Comparison of ENCODE assay signal across 19 cellular contexts in the genomic region with DNA sequence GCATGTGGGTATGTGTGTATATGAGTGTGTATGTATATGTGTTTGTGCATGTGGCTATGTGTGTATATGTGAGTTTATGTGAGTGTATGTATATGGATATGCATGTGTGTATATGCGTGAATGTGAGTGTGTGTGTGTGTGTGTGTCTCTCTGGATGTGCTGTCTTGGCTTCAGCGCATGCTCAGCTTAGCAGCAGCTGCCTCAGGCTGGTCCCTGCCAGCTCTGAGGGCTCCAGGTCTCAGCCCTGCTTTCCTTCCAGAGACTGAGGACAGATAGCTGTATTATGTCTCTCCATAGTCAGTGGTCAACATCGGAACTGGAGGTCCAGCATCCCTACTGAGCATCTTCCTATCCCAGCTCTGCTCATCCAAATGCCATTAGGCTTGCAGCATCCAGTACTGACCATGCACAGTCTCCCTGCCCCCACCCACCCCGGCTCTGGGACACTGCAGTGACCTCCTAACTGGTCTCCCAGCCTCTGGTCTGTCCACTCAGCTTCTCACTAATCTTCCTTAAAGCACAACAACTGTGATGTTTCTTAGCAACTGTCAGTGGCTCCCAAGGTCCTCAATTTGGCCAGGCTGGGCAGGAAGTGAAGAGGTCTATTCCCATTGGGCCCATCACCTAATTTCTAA. TPM values are rescaled to one million over a fixed set of nuclear protein-coding genes. Genes with fewer than 3 reads are reported as not detected.
"Had no signal": no experiment of that assay in that cellular context is flagged by ENCODE, and none has a peak within 500 bp of the region (broad histone marks: within the 10 kb centered on the region; RNA-seq: fewer than 3 reads in every experiment).

No MANE protein-coding gene starts in this region.

- H3K36me3 Mint-ChIP-seq: stimulated activated effector memory CD8-positive, alpha-beta T cell treated with anti-CD3 and anti-CD28 coated beads, Interleukin-12 subunit alpha, Interleukin-12 subunit beta, amount 100 ng/mL, for 72 hours had no signal

- ATAC-seq: activated CD8-positive, alpha-beta T cell treated with anti-CD3 and anti-CD28 coated beads, Interleukin-2, amount 10 ng/mL, durations not matched to agents 7 days and 5 days; psoas muscle; sciatic nerve; stimulated activated effector memory CD8-positive, alpha-beta T cell treated with anti-CD3 and anti-CD28 coated beads, Interleukin-12 subunit alpha, Interleukin-12 subunit beta, amount 100 ng/mL, for 72 hours had no signal

- H3K27ac ChIP-seq: ascending aorta, breast epithelium, psoas muscle, transverse colon, vagina had no signal

- H3K4me3 ChIP-seq: ascending aorta, breast epithelium, psoas muscle, transverse colon, vagina had no signal

- H3K4me1 Mint-ChIP-seq: activated CD4-positive, alpha-beta T cell treated with anti-CD3 and anti-CD28 coated beads, Interleukin-2, amount 10 ng/mL, durations not matched to agents 24 days and 14 days had no signal

- H3K9me3 Mint-ChIP-seq: stimulated activated effector memory CD8-positive, alpha-beta T cell treated with anti-CD3 and anti-CD28 coated beads, Interleukin-12 subunit alpha, Interleukin-12 subunit beta, amount 100 ng/mL, for 72 hours had no signal

- H3K4me3 Mint-ChIP-seq: activated CD4-positive, alpha-beta T cell treated with anti-CD3 and anti-CD28 coated beads, Interleukin-2, amount 10 ng/mL, durations not matched to agents 24 days and 14 days; activated CD8-positive, alpha-beta T cell treated with anti-CD3 and anti-CD28 coated beads, Interleukin-2, amount 10 ng/mL, durations not matched to agents 7 days and 5 days; nephron; stimulated activated effector memory CD8-positive, alpha-beta T cell treated with anti-CD3 and anti-CD28 coated beads, Interleukin-12 subunit alpha, Interleukin-12 subunit beta, amount 100 ng/mL, for 72 hours had no signal

- H3K27me3 ChIP-seq: ascending aorta, breast epithelium, transverse colon, vagina had no signal

- H3K27ac Mint-ChIP-seq: activated CD4-positive, alpha-beta T cell treated with anti-CD3 and anti-CD28 coated beads, Interleukin-2, amount 10 ng/mL, durations not matched to agents 24 days and 14 days; activated CD8-positive, alpha-beta T cell treated with anti-CD3 and anti-CD28 coated beads, Interleukin-2, amount 10 ng/mL, durations not matched to agents 7 days and 5 days; nephron; stimulated activated effector memory CD8-positive, alpha-beta T cell treated with anti-CD3 and anti-CD28 coated beads, Interleukin-12 subunit alpha, Interleukin-12 subunit beta, amount 100 ng/mL, for 72 hours had no signal

- H3K9me3 ChIP-seq: ascending aorta, breast epithelium, psoas muscle, transverse colon, vagina had no signal

- H3K4me1 ChIP-seq: ascending aorta, breast epithelium, psoas muscle, transverse colon, vagina had no signal

- H3K36me3 ChIP-seq: ascending aorta, breast epithelium, transverse colon, vagina had no signal

- DNase-seq: activated CD4-positive, alpha-beta T cell treated with anti-CD3 and anti-CD28 coated beads, Interleukin-2, amount 10 ng/mL, durations not matched to agents 24 days and 14 days; activated CD4-positive, CD25-positive, alpha-beta regulatory T cell; activated CD8-positive, alpha-beta memory T cell treated with anti-CD3 and anti-CD28 coated beads, Interleukin-2, amount 50 U/mL, for 4 hours; activated CD8-positive, alpha-beta T cell treated with anti-CD3 and anti-CD28 coated beads, Interleukin-2, amount 10 ng/mL, durations not matched to agents 7 days and 5 days; activated gamma-delta T cell; activated T-cell treated with anti-CD3 and anti-CD28 coated beads, Interleukin-2, amount 50 U/mL, for 48 hours; hippocampal formation; stimulated activated CD4-positive, alpha-beta T cell treated with anti-CD3 and anti-CD28 coated beads, Interleukin-12 subunit alpha, Interleukin-12 subunit beta, amount 100 ng/mL, for 4 hours; stimulated activated CD4-positive, alpha-beta T cell treated with anti-CD3 and anti-CD28 coated beads, Interleukin-2, amount 100 ng/mL, for 24 hours; transverse colon had no signal

RNA-seq across cellular contexts. Expression of a gene that starts 22.8 kb away (rescaled TPM):
- total RNA-seq: dermis microvascular lymphatic vessel endothelial cell had no signal
- polyA plus RNA-seq: keratinocyte had no signal
